10 cellular contexts compared by ENCODE assay signal in the genomic region with DNA sequence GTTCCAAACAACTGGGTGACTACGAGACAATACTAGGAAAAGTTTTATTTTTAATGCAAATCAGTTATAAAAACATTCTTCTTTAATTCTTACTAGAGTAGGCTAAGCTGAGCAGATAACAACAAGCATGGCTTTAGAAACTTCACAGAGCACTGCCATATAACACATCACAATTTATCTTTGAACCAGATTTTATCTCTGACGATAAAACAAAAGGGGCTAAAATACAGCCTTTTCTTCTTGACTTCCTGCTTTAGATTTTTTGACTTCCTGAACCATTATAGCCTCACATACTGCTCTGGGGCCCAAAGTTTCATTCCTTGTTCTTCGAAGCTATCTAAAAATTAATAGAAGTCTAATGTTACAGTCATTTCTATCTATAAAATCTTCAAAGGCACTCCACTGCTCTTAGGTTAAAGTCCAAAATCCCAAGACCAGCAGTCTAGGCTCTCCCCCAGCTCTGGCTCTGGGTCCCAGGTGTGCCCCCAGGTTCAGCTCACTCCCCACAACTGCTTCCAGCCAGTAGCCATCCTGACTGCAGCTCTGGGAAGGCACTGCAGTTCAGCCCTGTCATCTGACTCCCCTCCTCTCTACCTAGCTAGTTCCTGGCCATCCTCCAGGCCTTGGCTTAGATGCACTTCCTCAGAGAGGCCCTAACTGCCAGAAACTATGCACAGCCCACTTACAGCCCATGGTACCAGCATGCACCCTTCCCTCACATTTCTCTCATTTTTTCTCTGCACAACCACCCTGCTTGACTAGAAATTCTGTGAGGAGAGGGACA. TPM values are rescaled to one million over a fixed set of nuclear protein-coding genes. Genes with fewer than 3 reads are reported as not detected.
DNase-seq lines count a peak whose midpoint lies in the region; ATAC-seq and TF ChIP-seq lines count a peak whose summit lies in the region.
"Had no signal": no experiment of that assay in that cellular context is flagged by ENCODE, and none has a peak within 500 bp of the region (broad histone marks: within the 10 kb centered on the region; RNA-seq: fewer than 3 reads in every experiment).

No MANE protein-coding gene starts in this region.

- intact Hi-C loops in left ventricle myocardium inferior (cut with micrococcal nuclease) (no loop called here), Right ventricle myocardium superior (cut with DNase I) (no loop called here)

- H3K9me3 ChIP-seq in left ventricle myocardium inferior (replicated peaks) = no peaks in the 10 kb centered on the region
- H3K9me3 ChIP-seq: thoracic aorta had no signal

- H3K4me3 ChIP-seq in left ventricle myocardium inferior = no peak overlapping the region
- H3K4me3 ChIP-seq: thoracic aorta had no signal

- H3K27ac ChIP-seq in left ventricle myocardium inferior (replicated peaks) (peak overlapping the region; percentile 78), VCaP (peak overlapping the region; percentile 63), layer of hippocampus (ENCODE audit: low read depth, low read length) (peak overlapping the region; percentile 36)
- H3K27ac ChIP-seq: thoracic aorta had no signal

- DNase-seq in left ventricle myocardium inferior = no peak
- DNase-seq in Right ventricle myocardium superior = no peak
- DNase-seq in effector CD4-positive, alpha-beta T cell = no peak
- DNase-seq: SHP77 had no signal

- ATAC-seq in Right ventricle myocardium superior (ENCODE audit: poor library complexity) (no peak), GM18861 (IDR thresholded peaks at IDR 0.05; ENCODE audit: unreplicated experiment) (no peak), GM18873 (IDR thresholded peaks at IDR 0.05; ENCODE audit: low FRiP score, unreplicated experiment) (no peak), GM21576 (IDR thresholded peaks at IDR 0.05; ENCODE audit: unreplicated experiment) (no peak)

- no peak for TF ChIP-seq CTCF in left ventricle myocardium inferior (IDR thresholded peaks at IDR 0.05; ENCODE audit: borderline replicate concordance)
- TF ChIP-seq CTCF in VCaP (conservative IDR thresholded peaks at IDR 0.05) = no peak

- peaks cover 84% of the 10 kb centered on the region for H3K4me1 ChIP-seq in left ventricle myocardium inferior

- peaks cover 8% of the 10 kb centered on the region for H3K36me3 ChIP-seq in left ventricle myocardium inferior

- H3K27me3 ChIP-seq in left ventricle myocardium inferior (ENCODE audit: low read depth) (no peaks in the 10 kb centered on the region), layer of hippocampus (ENCODE audit: control insufficient read depth, insufficient read depth, low read length) (no peaks in the 10 kb centered on the region)

RNA-seq across cellular contexts. Expression of a gene that starts 25.7 kb away (rescaled TPM):
- total RNA-seq in left ventricle myocardium inferior (11.7 TPM), Right ventricle myocardium superior (9.8 TPM)

RNA-seq across cellular contexts. Expression of a gene that starts 40.5 kb away (rescaled TPM):
- total RNA-seq in left ventricle myocardium inferior = not detected
- not detected for total RNA-seq in Right ventricle myocardium superior
- total RNA-seq: thoracic aorta had no signal
